Comparison of ENCODE assay signal across 1 cellular context in genomic region chr4:38523054-38523453, GRCh38.
A peak's percentile ranks its signal among the peaks of the same experiment; 100 is the strongest.
TF ChIP-seq lines count a peak whose summit lies in the region.

No MANE protein-coding gene starts in this region.

TF ChIP-seq in IMR-90, 13 proteins besides CTCF, POLR2A, EP300 and RAD21:
- TF ChIP-seq ELK1 (IDR thresholded peaks at IDR 0.05; ENCODE audit: borderline replicate concordance, low read depth, low read length) (no peak), MAFK (IDR thresholded peaks at IDR 0.05; ENCODE audit: low read depth, low read length) (0 out of 2 replicates have a peak, but pooled peaks have one; percentile 11), BHLHE40 (IDR thresholded peaks at IDR 0.05; ENCODE audit: low read depth, low read length) (no peak), RFX5 (IDR thresholded peaks at IDR 0.05; ENCODE audit: low read depth, low read length) (no peak), USF2 (IDR thresholded peaks at IDR 0.05; ENCODE audit: low read depth, low read length) (no peak)
